Comparison of ENCODE assay signal across 12 cellular contexts in the genomic region with DNA sequence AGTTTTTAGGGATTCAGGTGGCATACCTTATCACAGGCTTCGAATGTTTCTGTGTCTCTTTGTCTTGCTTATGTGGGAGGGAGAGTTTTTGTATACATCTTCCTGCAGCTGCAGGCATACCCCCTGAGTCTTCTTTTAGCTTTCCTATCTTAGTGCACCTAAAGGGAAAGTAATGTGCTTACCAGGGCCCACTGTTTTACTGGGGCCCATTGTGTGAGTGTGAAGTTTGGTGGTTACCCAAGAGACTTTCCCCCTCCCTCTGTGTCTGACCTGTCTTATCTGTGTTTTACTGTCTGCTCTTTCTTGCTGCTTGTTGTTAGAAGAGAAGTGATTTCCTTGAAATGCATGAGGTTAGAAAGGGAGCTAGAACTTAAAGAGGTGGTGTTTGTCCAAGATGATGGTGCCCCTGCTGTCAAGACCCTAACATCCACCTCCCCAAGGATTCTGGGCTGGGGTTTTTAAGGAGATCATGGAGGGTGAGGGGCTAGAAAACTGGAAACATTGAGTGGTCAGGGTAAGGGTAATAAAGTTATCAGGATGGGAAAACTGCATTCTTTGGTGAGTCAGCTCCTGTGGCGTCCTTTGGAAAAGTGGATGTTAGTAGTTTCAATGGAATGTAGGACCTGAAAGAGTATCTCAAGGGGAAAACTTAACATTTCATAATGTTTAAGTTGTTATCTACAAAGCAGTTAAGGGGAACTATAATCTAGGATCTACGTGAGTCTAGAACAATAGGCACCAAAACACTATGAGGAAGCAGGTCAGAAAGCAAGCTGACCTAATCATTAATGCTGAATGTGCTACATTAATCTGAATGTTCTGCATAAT.
A peak's percentile ranks its signal among the peaks of the same experiment; 100 is the strongest.
DNase-seq lines count a peak whose midpoint lies in the region; ATAC-seq, FAIRE-seq and TF ChIP-seq lines count a peak whose summit lies in the region.
"Had no signal": no experiment of that assay in that cellular context is flagged by ENCODE, and none has a peak within 500 bp of the region (broad histone marks: within the 10 kb centered on the region; RNA-seq: fewer than 3 reads in every experiment).

No MANE protein-coding gene starts in this region.

- dilution Hi-C loops in keratinocyte (cut with MboI; ENCODE audit: extremely low pct_ligation_motif_present, low sequenced_read_pairs): no loop called here

- H3K36me3 ChIP-seq in keratinocyte (ENCODE audit: control insufficient read depth in 2 of 2, extremely low read depth in 1 of 2, insufficient read depth in 2 of 2, low read length in 2 of 2): no peaks in the 10 kb centered on the region

- H3K4me3 ChIP-seq in keratinocyte (ENCODE audit: control insufficient read depth in 2 of 3, extremely low read depth in 1 of 3, insufficient read depth in 2 of 3, low read depth in 1 of 3, low read length in 3 of 3): peak overlapping the region in 1 of 3 experiments; percentile 29
- H3K4me3 ChIP-seq: psoas muscle had no signal

- H3K4me2 ChIP-seq in keratinocyte (ENCODE audit: control insufficient read depth, extremely low read depth, insufficient read depth, low read depth, low read length): peak overlapping the region; percentile 71

- no peaks in the 10 kb centered on the region for H4K20me1 ChIP-seq in keratinocyte (ENCODE audit: control insufficient read depth, extremely low read depth, insufficient read depth, low read length)

- H3K27me3 ChIP-seq in keratinocyte (ENCODE audit: control insufficient read depth, extremely low read depth, insufficient read depth, low read length): no peaks in the 10 kb centered on the region

- TF ChIP-seq CTCF in keratinocyte (optimal IDR thresholded peaks at IDR 0.05 in 1 of 3, IDR thresholded peaks at IDR 0.05 in 1 of 3, conservative IDR thresholded peaks at IDR 0.05 in 1 of 3; ENCODE audit: extremely low read depth in 1 of 3, insufficient read depth in 2 of 3, low read length in 3 of 3): no peak

- peaks cover 46% of the 10 kb centered on the region for H3K4me1 ChIP-seq in keratinocyte (ENCODE audit: control insufficient read depth, extremely low read depth, insufficient read depth, low read length)
- H3K4me1 ChIP-seq: psoas muscle had no signal

- H3K27ac ChIP-seq in keratinocyte (ENCODE audit: control insufficient read depth, insufficient read depth, low read length): peak overlapping the region; percentile 45
- H3K27ac ChIP-seq: psoas muscle had no signal

- DNase-seq in A172 (ENCODE audit: low spot score) (peak; percentile 98), HT-29 (ENCODE audit: low spot score) (peak; percentile 40), astrocyte of the hippocampus (ENCODE audit: low read depth, low spot score) (peak; percentile 79), keratinocyte (ENCODE audit: low read depth, low spot score) (no peak), NOMO-1 (lab: John Stamatoyannopoulos, UW; ENCODE audit: unreplicated experiment in 2 of 2) (no peak), 8988T (no peak)
- DNase-seq: activated CD4-positive, alpha-beta T cell treated with anti-CD3 and anti-CD28 coated beads for 4 hours; psoas muscle had no signal

- ATAC-seq in GM21723 (IDR thresholded peaks at IDR 0.05; ENCODE audit: unreplicated experiment) (no peak), HG02884 (IDR thresholded peaks at IDR 0.05; ENCODE audit: unreplicated experiment) (no peak)
- ATAC-seq: psoas muscle had no signal

- no peaks in the 10 kb centered on the region for H3K9me3 ChIP-seq in keratinocyte (ENCODE audit: control insufficient read depth, low read depth, low read length)
- H3K9me3 ChIP-seq: psoas muscle had no signal

- FAIRE-seq in keratinocyte (lab: Jason Lieb, UNC): peak; percentile 87
- FAIRE-seq: A204.1, HTR-8/SVneo had no signal

- H3K9me1 ChIP-seq in keratinocyte (ENCODE audit: control insufficient read depth, extremely low read depth, insufficient read depth, low read length): no peaks in the 10 kb centered on the region

- peak overlapping the region; percentile 46 for H3K9ac ChIP-seq in keratinocyte (ENCODE audit: control insufficient read depth, extremely low read depth, insufficient read depth, low read length)

- H2AFZ ChIP-seq in keratinocyte (ENCODE audit: control insufficient read depth, low read length): peak overlapping the region; percentile 17

- no peaks in the 10 kb centered on the region for H3K79me2 ChIP-seq in keratinocyte (ENCODE audit: control insufficient read depth, insufficient read depth, low read length)

Comparison
In these comparisons a context has a peak if more than half of its experiments do, and no peak if none do; other contexts are left out.
1. DNase-seq: peak in A172 (single experiment), HT-29 (single experiment) and astrocyte of the hippocampus (single experiment); none in keratinocyte (single experiment), NOMO-1 (0 of 2) and 8988T (single experiment).